ENCODE assay signal across 8 cellular contexts in the genomic region with DNA sequence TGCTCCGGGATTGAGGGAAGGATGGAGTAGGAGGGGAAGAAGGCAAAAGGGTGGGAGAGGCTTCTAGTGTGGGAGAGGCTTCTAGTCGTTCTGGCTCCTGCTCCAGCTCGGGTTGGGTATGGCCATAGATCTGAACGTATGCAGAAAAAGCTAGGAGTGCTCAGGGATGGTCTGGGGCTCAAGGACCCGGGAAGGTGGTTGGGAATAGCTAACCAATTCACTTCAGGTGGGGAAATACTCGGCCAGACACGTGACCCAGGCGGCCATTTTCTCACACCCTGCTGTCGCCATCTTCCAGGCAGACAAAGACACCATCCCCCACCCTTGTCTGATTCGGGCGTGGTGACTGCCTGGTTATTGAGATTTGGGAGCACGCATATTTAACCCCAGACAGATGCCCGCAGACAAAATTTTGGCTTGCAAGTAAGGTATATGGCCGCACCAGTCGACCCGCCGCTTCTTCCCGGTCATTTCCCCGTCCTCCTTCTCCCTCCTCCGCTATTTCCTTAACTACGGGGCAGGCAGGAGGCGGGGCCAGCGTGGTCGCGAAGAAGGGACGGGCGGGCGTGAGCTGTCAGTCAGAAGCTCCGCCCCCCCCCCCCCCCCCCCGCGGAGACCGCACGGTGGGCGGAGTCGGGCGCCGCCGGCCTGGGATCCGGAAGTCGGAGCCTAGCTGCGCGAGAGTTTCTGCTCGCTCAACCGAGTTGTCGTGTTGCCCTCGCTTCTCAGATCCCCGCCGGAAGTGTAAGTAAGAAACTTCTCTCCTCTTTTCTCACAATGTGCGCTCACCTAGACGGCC. TPM values are rescaled to one million over a fixed set of nuclear protein-coding genes. Genes with fewer than 3 reads are reported as not detected.
DNase-seq lines count a peak whose midpoint lies in the region; ATAC-seq and TF ChIP-seq lines count a peak whose summit lies in the region.

A gene with protein sequence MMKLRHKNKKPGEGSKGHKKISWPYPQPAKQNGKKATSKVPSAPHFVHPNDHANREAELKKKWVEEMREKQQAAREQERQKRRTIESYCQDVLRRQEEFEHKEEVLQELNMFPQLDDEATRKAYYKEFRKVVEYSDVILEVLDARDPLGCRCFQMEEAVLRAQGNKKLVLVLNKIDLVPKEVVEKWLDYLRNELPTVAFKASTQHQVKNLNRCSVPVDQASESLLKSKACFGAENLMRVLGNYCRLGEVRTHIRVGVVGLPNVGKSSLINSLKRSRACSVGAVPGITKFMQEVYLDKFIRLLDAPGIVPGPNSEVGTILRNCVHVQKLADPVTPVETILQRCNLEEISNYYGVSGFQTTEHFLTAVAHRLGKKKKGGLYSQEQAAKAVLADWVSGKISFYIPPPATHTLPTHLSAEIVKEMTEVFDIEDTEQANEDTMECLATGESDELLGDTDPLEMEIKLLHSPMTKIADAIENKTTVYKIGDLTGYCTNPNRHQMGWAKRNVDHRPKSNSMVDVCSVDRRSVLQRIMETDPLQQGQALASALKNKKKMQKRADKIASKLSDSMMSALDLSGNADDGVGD (plus strand): TSS at position 661 of the 799 bp plus-strand sequence. CDS start 2,348 bp downstream, outside the sequence.

- H3K27ac Mint-ChIP-seq in activated CD4-positive, alpha-beta T cell treated with anti-CD3 and anti-CD28 coated beads, Interleukin-2, amount 10 ng/mL, durations not matched to agents 24 days and 14 days: peak within 1 kb of the TSS; percentile 96

- DNase-seq in BE2C (peak; percentile 88), NCI-H526 treated with DMSO at 0.1 percent for 48 hours (lab: John Stamatoyannopoulos, UW) (peak; percentile 87), cortex of kidney (lab: John Stamatoyannopoulos, UW) (peak; percentile 14), left lobe of liver (ENCODE audit: low spot score) (peak; percentile 85)
- peak; percentile 92 for DNase-seq in activated CD4-positive, alpha-beta T cell treated with anti-CD3 and anti-CD28 coated beads, Interleukin-2, amount 10 ng/mL, durations not matched to agents 24 days and 14 days
- peak; percentile 78 to 80 for DNase-seq in stimulated activated CD4-positive, alpha-beta T cell treated with anti-CD3 and anti-CD28 coated beads, Interleukin-2, amount 100 ng/mL, for 24 hours

- H3K27me3 Mint-ChIP-seq in activated CD4-positive, alpha-beta T cell treated with anti-CD3 and anti-CD28 coated beads, Interleukin-2, amount 10 ng/mL, durations not matched to agents 24 days and 14 days: no peaks in the 10 kb centered on the region

- no peaks in the 10 kb centered on the region for H3K27me3 ChIP-seq in BE2C

- TF ChIP-seq CTCF in BE2C (IDR thresholded peaks at IDR 0.05; ENCODE audit: low read depth, low read length): no peak

- H3K4me3 ChIP-seq in BE2C (ENCODE audit: low read depth, low read length): peak within 1 kb of the TSS; percentile 95

- peaks cover 6% of the 10 kb centered on the region for H3K36me3 ChIP-seq in BE2C

- ATAC-seq in GM19328 (IDR thresholded peaks at IDR 0.05; ENCODE audit: unreplicated experiment) (peak; percentile 67), HG03520 (IDR thresholded peaks at IDR 0.05; ENCODE audit: unreplicated experiment) (peak; percentile 77), left lobe of liver (peak; percentile 97)

- H3K36me3 Mint-ChIP-seq in activated CD4-positive, alpha-beta T cell treated with anti-CD3 and anti-CD28 coated beads, Interleukin-2, amount 10 ng/mL, durations not matched to agents 24 days and 14 days (ENCODE audit: low read depth): peaks cover 32% of the 10 kb centered on the region

- H3K9me3 ChIP-seq in BE2C: no peaks in the 10 kb centered on the region

- peaks cover 18% of the 10 kb centered on the region for H3K4me1 Mint-ChIP-seq in activated CD4-positive, alpha-beta T cell treated with anti-CD3 and anti-CD28 coated beads, Interleukin-2, amount 10 ng/mL, durations not matched to agents 24 days and 14 days

- intact Hi-C loops in activated CD4-positive, alpha-beta T cell treated with anti-CD3 and anti-CD28 coated beads, Interleukin-2, amount 10 ng/mL, durations not matched to agents 24 days and 14 days (cut with micrococcal nuclease): loop anchor here (1.0 to 5.0 kb wide), 5 partner anchors 89 to 473 kb away; a partner anchor contains a TSS

- no peaks in the 10 kb centered on the region for H3K4me1 ChIP-seq in BE2C

- peaks cover 9% of the 10 kb centered on the region for H3K9me3 Mint-ChIP-seq in activated CD4-positive, alpha-beta T cell treated with anti-CD3 and anti-CD28 coated beads, Interleukin-2, amount 10 ng/mL, durations not matched to agents 24 days and 14 days

- H3K4me3 Mint-ChIP-seq in activated CD4-positive, alpha-beta T cell treated with anti-CD3 and anti-CD28 coated beads, Interleukin-2, amount 10 ng/mL, durations not matched to agents 24 days and 14 days: peak within 1 kb of the TSS; percentile 94

RNA-seq across cellular contexts. Expression of the gene that starts here (rescaled TPM):
- 16.0 TPM for polyA plus RNA-seq in BE2C (2012; ENCODE audit: insufficient read depth, insufficient read length, low read depth)
- 78.4 and 78.8 TPM in 2 replicates for total RNA-seq in activated CD4-positive, alpha-beta T cell treated with anti-CD3 and anti-CD28 coated beads, Interleukin-2, amount 10 ng/mL, durations not matched to agents 24 days and 14 days
- total RNA-seq in left lobe of liver: 8.8 TPM

Comparison
In these comparisons a context has a peak if more than half of its experiments do, and no peak if none do; other contexts are left out.
1. Peak in every context shown above with its lines: DNase-seq, ATAC-seq and H3K4me3 ChIP-seq.
2. DNase-seq: peak in every context shown above with its lines; median percentile 92 in activated CD4-positive, alpha-beta T cell treated with anti-CD3 and anti-CD28 coated beads, Interleukin-2, amount 10 ng/mL, durations not matched to agents 24 days and 14 days; 88 in BE2C; 87 in NCI-H526 treated with DMSO at 0.1 percent for 48 hours; 85 in left lobe of liver; 79 in stimulated activated CD4-positive, alpha-beta T cell treated with anti-CD3 and anti-CD28 coated beads, Interleukin-2, amount 100 ng/mL, for 24 hours; 14 in cortex of kidney.